8 cellular contexts compared by ENCODE assay signal in genomic region chr10:28393956-28394568, GRCh38.
A peak's percentile ranks its signal among the peaks of the same experiment; 100 is the strongest.
DNase-seq lines count a peak whose midpoint lies in the region; ATAC-seq and TF ChIP-seq lines count a peak whose summit lies in the region.

No MANE protein-coding gene starts in this region.

- no peaks in the 10 kb centered on the region for H3K27me3 ChIP-seq in lung (ENCODE audit: control insufficient read depth, insufficient read depth)

- H3K4me1 Mint-ChIP-seq in activated CD4-positive, alpha-beta T cell treated with anti-CD3 and anti-CD28 coated beads, Interleukin-2, amount 10 ng/mL, durations not matched to agents 7 days and 5 days, result peaks cover 4% of the 10 kb centered on the region

- POLR2A ChIA-PET in activated CD4-positive, alpha-beta T cell treated with anti-CD3 and anti-CD28 coated beads, Interleukin-2, amount 10 ng/mL, durations not matched to agents 7 days and 5 days (lab: Charles Lee), result no interaction called here

- no peak overlapping the region for H3K27ac Mint-ChIP-seq in activated CD4-positive, alpha-beta T cell treated with anti-CD3 and anti-CD28 coated beads, Interleukin-2, amount 10 ng/mL, durations not matched to agents 7 days and 5 days

- no peak overlapping the region for H3K4me3 Mint-ChIP-seq in activated CD4-positive, alpha-beta T cell treated with anti-CD3 and anti-CD28 coated beads, Interleukin-2, amount 10 ng/mL, durations not matched to agents 7 days and 5 days

- no peaks in the 10 kb centered on the region for H3K36me3 ChIP-seq in lung (ENCODE audit: control insufficient read depth in 2 of 2, insufficient read depth in 2 of 2, low read length in 2 of 2)

- peak; percentile 71 for DNase-seq in NCI-H510A treated with DMSO at 0.1 percent for 48 hours (lab: John Stamatoyannopoulos, UW)
- DNase-seq in NCI-H510A (lab: John Stamatoyannopoulos, UW), result no peak
- peak; percentile 87 to 89 for DNase-seq in NCI-H524 (lab: John Stamatoyannopoulos, UW)
- DNase-seq in activated CD4-positive, alpha-beta T cell treated with anti-CD3 and anti-CD28 coated beads, Interleukin-2, amount 10 ng/mL, durations not matched to agents 7 days and 5 days, result peak; percentile 71
- DNase-seq in dermis blood vessel endothelial cell, result peak; percentile 77
- peak; percentile 62 for DNase-seq in lung (ENCODE audit: low spot score)
- DNase-seq in stimulated activated CD8-positive, alpha-beta memory T cell treated with anti-CD3 and anti-CD28 coated beads, Interleukin-15, amount 100 ng/mL, for 1 hour (ENCODE audit: low read depth), result peak; percentile 35

- H3K27me3 Mint-ChIP-seq in activated CD4-positive, alpha-beta T cell treated with anti-CD3 and anti-CD28 coated beads, Interleukin-2, amount 10 ng/mL, durations not matched to agents 7 days and 5 days, result peaks cover 5% of the 10 kb centered on the region

- 9 to 15% methylated on average over 8 of the region's 8 CpGs for WGBS in lung, 2 donors

- CTCF ChIA-PET in activated CD4-positive, alpha-beta T cell treated with anti-CD3 and anti-CD28 coated beads, Interleukin-2, amount 10 ng/mL, durations not matched to agents 7 days and 5 days (lab: Charles Lee), result interaction anchor here (0.8 to 2.2 kb wide), 10 partner anchors 8 to 147 kb away, joined by 3 to 14 read pairs (median 4); no protein-coding TSS in a partner anchor

- H3K36me3 Mint-ChIP-seq in activated CD4-positive, alpha-beta T cell treated with anti-CD3 and anti-CD28 coated beads, Interleukin-2, amount 10 ng/mL, durations not matched to agents 7 days and 5 days (ENCODE audit: low read depth), result no peaks in the 10 kb centered on the region

- H3K27ac ChIP-seq in lung (ENCODE audit: low read depth in 1 of 2, low read length in 1 of 2), result no peak overlapping the region

- peak; percentile 59 for ATAC-seq in HG02943 (IDR thresholded peaks at IDR 0.05; ENCODE audit: low read depth, unreplicated experiment)
- peak; percentile 66 for ATAC-seq in lung (ENCODE audit: insufficient read depth, low FRiP score)

- no peaks in the 10 kb centered on the region for H3K9me3 ChIP-seq in lung (ENCODE audit: control insufficient read depth in 2 of 2, insufficient read depth in 1 of 2, low read length in 1 of 2)

- no peaks in the 10 kb centered on the region for H3K4me1 ChIP-seq in lung (ENCODE audit: control insufficient read depth in 2 of 2, insufficient read depth in 2 of 2, low read length in 2 of 2)

- peak; percentile 62 for TF ChIP-seq CTCF in lung (IDR thresholded peaks at IDR 0.05; ENCODE audit: control extremely low read depth, extremely low read depth)

- no peak overlapping the region for H3K4me3 ChIP-seq in lung

- no peaks in the 10 kb centered on the region for H3K9me3 Mint-ChIP-seq in activated CD4-positive, alpha-beta T cell treated with anti-CD3 and anti-CD28 coated beads, Interleukin-2, amount 10 ng/mL, durations not matched to agents 7 days and 5 days
